Comparison of ENCODE assay signal across 32 cellular contexts in the genomic region with DNA sequence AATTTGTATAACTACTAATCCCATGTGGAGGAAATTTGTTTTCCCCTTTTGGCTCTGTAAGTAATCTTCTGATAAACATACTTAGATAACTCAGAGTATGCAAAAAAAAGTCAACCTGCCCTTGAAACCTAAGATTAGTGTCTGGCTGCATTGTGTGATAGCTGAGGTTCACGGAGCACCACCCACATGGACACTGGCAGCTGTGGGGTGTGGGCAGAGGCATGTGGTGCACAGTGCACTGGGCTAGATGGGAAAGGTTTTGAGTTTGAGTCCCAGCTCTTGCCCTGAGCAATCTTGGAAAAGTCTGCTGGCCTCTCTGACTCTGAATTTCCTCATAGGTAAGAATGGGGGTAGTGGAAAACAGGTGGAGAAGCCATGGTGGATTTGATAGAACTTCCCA.
"Had no signal": no experiment of that assay in that cellular context is flagged by ENCODE, and none has a peak within 500 bp of the region (broad histone marks: within the 10 kb centered on the region; RNA-seq: fewer than 3 reads in every experiment).

No MANE protein-coding gene starts in this region.

- H3K27ac ChIP-seq: KMS-11, Peyer's patch, SJCRH30, SK-N-MC had no signal

- H3K4me1 ChIP-seq: Peyer's patch, SJCRH30 had no signal

- H3K27me3 ChIP-seq: Peyer's patch, SJCRH30 had no signal

- H3K9me3 ChIP-seq: Peyer's patch, SJCRH30 had no signal

- H3K9ac ChIP-seq: KMS-11 had no signal

- DNase-seq: activated CD4-positive, alpha-beta T cell treated with anti-CD3 and anti-CD28 coated beads, Interleukin-2, amount 10 ng/mL, durations not matched to agents 24 days and 14 days; activated CD4-positive, alpha-beta T cell treated with anti-CD3 and anti-CD28 coated beads, Interleukin-2, amount 50 U/mL, for 4 hours; activated CD8-positive, alpha-beta T cell treated with anti-CD3 and anti-CD28 coated beads for 36 hours; activated effector memory CD4-positive, alpha-beta T cell treated with anti-CD3 and anti-CD28 coated beads, Interleukin-2, amount 50 U/mL, for 16 hours; activated naive CD4-positive, alpha-beta T cell; activated naive CD4-positive, alpha-beta T cell treated with anti-CD3 and anti-CD28 coated beads, Interleukin-2, amount 50 U/mL, for 16 hours; activated naive CD8-positive, alpha-beta T cell treated with anti-CD3 and anti-CD28 coated beads for 36 hours; activated T-cell treated with anti-CD3 and anti-CD28 coated beads, Interleukin-2, amount 50 U/mL, for 1 hour; activated T-cell treated with anti-CD3 and anti-CD28 coated beads, Interleukin-2, amount 50 U/mL, for 72 hours; amniotic stem cell; aorta; caudate nucleus; MM.1S; MV-4-11; NCI-H1092; NCI-H1436 treated with DMSO at 0.1 percent for 48 hours; NCI-H1694 treated with DMSO at 0.1 percent for 48 hours; NCI-H2029; NCI-H2107; NCI-H2171; NCI-H510A; NCI-H526; NCI-H748 treated with DMSO at 0.1 percent for 48 hours; NK-92 treated with Interleukin-12 subunit alpha and Interleukin-12 subunit beta, amount 100 ng/mL, for 24 hours; PC-3; Peyer's patch; RPMI8226; SJCRH30 had no signal

- FAIRE-seq: TTC549 had no signal

- ATAC-seq: activated CD8-positive, alpha-beta T cell treated with anti-CD3 and anti-CD28 coated beads for 36 hours; activated T-cell treated with anti-CD3 and anti-CD28 coated beads, Interleukin-2, amount 50 U/mL, for 72 hours; activated T-helper 17 cell treated with anti-CD3 and anti-CD28 coated beads, Interleukin-2, amount 50 U/mL, for 72 hours; PC-3 had no signal

- H3K36me3 ChIP-seq: Peyer's patch, SJCRH30 had no signal

- H3K4me3 ChIP-seq: Peyer's patch, SJCRH30, SK-N-MC had no signal
